ENCODE assay signal across 11 cellular contexts in genomic region chr7:112603673-112604072, GRCh38.
"Had no signal": no experiment of that assay in that cellular context is flagged by ENCODE, and none has a peak within 500 bp of the region (broad histone marks: within the 10 kb centered on the region; RNA-seq: fewer than 3 reads in every experiment).

No MANE protein-coding gene starts in this region.

- H3K4me3 ChIP-seq: GM23248, GM23338, HAP-1 had no signal

- H3K9ac ChIP-seq: GM23248 had no signal

- ATAC-seq: GM23338, HCT116 had no signal

- FAIRE-seq: H1, H54 had no signal

- H3K36me3 ChIP-seq: HAP-1 had no signal

- H2AFZ ChIP-seq: GM23248, GM23338 had no signal

- H3K4me1 ChIP-seq: HAP-1 had no signal

- DNase-seq: GM23248, GOT3, H7, H9, HCEC 1CT, HFFc6 had no signal

- H3K27ac ChIP-seq: GM23248 had no signal

- H3K9me3 ChIP-seq: HAP-1 had no signal

- H3K4me2 ChIP-seq: GM23338 had no signal
